ENCODE assay signal across 30 cellular contexts in the genomic region with DNA sequence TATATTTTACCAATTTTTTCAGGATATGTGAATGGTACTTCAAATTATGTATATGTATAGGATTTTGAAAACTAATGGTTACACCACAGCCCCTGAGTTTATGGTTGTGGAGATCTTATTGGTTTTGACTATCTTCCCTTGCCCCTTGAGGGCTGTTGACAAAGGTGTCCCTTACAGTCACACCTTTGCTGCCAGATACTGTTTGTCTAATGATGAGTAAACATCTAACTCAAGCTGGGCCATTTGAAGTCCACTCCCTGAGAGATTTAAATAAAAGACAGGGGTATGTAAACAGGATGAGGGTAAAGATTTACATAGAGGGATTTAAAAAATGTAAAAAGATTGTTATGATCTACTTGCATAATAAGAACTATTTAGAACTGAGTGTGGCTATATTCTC. TPM values are rescaled to one million over a fixed set of nuclear protein-coding genes. Genes with fewer than 3 reads are reported as not detected.
"Had no signal": no experiment of that assay in that cellular context is flagged by ENCODE, and none has a peak within 500 bp of the region (broad histone marks: within the 10 kb centered on the region; RNA-seq: fewer than 3 reads in every experiment).

No MANE protein-coding gene starts in this region.

- H3K36me3 ChIP-seq: left lung, lower lobe of right lung, neural progenitor cell, neutrophil, ovary, right atrium auricular region, right lobe of liver, tibial nerve, uterus had no signal

- H3K4me2 ChIP-seq: neural progenitor cell, smooth muscle cell had no signal

- H3K9ac ChIP-seq: neural progenitor cell had no signal

- H3K4me1 ChIP-seq: left lung, lower lobe of right lung, neural progenitor cell, right atrium auricular region, right lobe of liver, tibial nerve, uterus had no signal

- H3K4me3 ChIP-seq: left lung, lower lobe of right lung, neural progenitor cell, ovary, right atrium auricular region, right lobe of liver, smooth muscle cell, tibial nerve, uterus had no signal

- ATAC-seq: left colon; left lung; lower lobe of right lung; natural killer cell; right lobe of liver; stimulated activated memory B cell treated with anti-CD40 and anti-IgM and Interleukin-4, amounts not matched to agents 10 μg/mL and 1 μg/mL and 100 μg/mL, for 72 hours; stimulated activated naive CD8-positive, alpha-beta T cell treated with anti-CD3 and anti-CD28 coated beads, Interleukin-15, amount 100 ng/mL, for 72 hours had no signal

- DNase-seq: immature natural killer cell; kidney; left colon; left lung; lower lobe of right lung; mammary epithelial cell; mesenchymal stem cell; naive B cell; natural killer cell; nephron progenitor cell; ovary; right lobe of liver; stimulated activated CD4-positive, alpha-beta T cell treated with anti-CD3 and anti-CD28 coated beads, Interleukin-1b, Interleukin-23, amount 100 ng/mL, for 48 hours; stimulated activated CD4-positive, alpha-beta T cell treated with anti-CD3 and anti-CD28 coated beads, Interleukin-2, amount 100 ng/mL, for 48 hours; stimulated activated CD4-positive, alpha-beta T cell treated with anti-CD3 and anti-CD28 coated beads, Interleukin-4, amount 100 ng/mL, for 4 hours; stimulated activated CD8-positive, alpha-beta memory T cell treated with anti-CD3 and anti-CD28 coated beads, Interleukin-4, amount 100 ng/mL, for 48 hours; stimulated activated naive CD4-positive, alpha-beta T cell treated with Interleukin-2 at 50 U/mL for 16 hours; stimulated activated naive CD8-positive, alpha-beta T cell treated with anti-CD3 and anti-CD28 coated beads, Interleukin-15, amount 100 ng/mL, for 72 hours; substantia nigra; uterus had no signal

- H3K27ac ChIP-seq: left lung, lower lobe of right lung, neural progenitor cell, neutrophil, ovary, right atrium auricular region, right lobe of liver, tibial nerve, uterus had no signal

- H3K27me3 ChIP-seq: left lung, neural progenitor cell, neutrophil, ovary, right atrium auricular region, right lobe of liver, tibial nerve, uterus had no signal

RNA-seq across cellular contexts. Expression of a gene that starts 38.9 kb away (rescaled TPM):
- total RNA-seq: lower lobe of right lung, mononuclear cell, natural killer cell, pulmonary artery endothelial cell, renal cortical epithelial cell, right lobe of liver had no signal
- polyA plus RNA-seq: immature natural killer cell, liver, mammary epithelial cell had no signal
